Comparison of ENCODE assay signal across 1 cellular context in the genomic region with DNA sequence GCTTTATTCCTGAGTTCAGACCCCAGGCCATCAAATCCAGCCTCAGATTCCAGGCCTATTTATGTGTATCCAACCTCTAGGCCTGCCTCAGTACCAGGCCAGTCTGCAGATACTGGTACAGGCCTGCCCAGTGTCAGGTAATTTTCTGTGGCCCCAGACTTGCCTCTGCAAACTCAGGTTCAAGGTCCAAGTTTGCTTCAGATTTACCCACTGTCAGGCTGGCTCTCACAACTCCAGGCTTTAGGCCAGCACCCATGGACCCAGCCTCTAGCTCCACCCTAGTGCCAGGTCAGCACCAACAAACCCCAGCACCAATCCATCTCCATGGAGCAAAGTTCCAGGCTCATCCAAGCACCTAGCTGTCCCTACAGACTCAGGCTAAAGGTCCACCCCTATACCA.
TF ChIP-seq lines count a peak whose summit lies in the region.

No MANE protein-coding gene starts in this region.

TF ChIP-seq in liver, 16 proteins besides CTCF, POLR2A, EP300 and RAD21 (continued from another document):
- TF ChIP-seq, protein P1, sequence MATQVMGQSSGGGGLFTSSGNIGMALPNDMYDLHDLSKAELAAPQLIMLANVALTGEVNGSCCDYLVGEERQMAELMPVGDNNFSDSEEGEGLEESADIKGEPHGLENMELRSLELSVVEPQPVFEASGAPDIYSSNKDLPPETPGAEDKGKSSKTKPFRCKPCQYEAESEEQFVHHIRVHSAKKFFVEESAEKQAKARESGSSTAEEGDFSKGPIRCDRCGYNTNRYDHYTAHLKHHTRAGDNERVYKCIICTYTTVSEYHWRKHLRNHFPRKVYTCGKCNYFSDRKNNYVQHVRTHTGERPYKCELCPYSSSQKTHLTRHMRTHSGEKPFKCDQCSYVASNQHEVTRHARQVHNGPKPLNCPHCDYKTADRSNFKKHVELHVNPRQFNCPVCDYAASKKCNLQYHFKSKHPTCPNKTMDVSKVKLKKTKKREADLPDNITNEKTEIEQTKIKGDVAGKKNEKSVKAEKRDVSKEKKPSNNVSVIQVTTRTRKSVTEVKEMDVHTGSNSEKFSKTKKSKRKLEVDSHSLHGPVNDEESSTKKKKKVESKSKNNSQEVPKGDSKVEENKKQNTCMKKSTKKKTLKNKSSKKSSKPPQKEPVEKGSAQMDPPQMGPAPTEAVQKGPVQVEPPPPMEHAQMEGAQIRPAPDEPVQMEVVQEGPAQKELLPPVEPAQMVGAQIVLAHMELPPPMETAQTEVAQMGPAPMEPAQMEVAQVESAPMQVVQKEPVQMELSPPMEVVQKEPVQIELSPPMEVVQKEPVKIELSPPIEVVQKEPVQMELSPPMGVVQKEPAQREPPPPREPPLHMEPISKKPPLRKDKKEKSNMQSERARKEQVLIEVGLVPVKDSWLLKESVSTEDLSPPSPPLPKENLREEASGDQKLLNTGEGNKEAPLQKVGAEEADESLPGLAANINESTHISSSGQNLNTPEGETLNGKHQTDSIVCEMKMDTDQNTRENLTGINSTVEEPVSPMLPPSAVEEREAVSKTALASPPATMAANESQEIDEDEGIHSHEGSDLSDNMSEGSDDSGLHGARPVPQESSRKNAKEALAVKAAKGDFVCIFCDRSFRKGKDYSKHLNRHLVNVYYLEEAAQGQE (IDR thresholded peaks at IDR 0.05) = peak; percentile 84
- no peak for TF ChIP-seq NR2F2 (IDR thresholded peaks at IDR 0.05)
- TF ChIP-seq, protein P2, sequence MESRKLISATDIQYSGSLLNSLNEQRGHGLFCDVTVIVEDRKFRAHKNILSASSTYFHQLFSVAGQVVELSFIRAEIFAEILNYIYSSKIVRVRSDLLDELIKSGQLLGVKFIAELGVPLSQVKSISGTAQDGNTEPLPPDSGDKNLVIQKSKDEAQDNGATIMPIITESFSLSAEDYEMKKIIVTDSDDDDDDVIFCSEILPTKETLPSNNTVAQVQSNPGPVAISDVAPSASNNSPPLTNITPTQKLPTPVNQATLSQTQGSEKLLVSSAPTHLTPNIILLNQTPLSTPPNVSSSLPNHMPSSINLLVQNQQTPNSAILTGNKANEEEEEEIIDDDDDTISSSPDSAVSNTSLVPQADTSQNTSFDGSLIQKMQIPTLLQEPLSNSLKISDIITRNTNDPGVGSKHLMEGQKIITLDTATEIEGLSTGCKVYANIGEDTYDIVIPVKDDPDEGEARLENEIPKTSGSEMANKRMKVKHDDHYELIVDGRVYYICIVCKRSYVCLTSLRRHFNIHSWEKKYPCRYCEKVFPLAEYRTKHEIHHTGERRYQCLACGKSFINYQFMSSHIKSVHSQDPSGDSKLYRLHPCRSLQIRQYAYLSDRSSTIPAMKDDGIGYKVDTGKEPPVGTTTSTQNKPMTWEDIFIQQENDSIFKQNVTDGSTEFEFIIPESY (IDR thresholded peaks at IDR 0.05) = peak; percentile 80
- TF ChIP-seq EGR1 (IDR thresholded peaks at IDR 0.05; ENCODE audit: low read depth in 2 of 2) = peak in 1 of 2 donors; percentile 16
- peak; percentile 79 for TF ChIP-seq TAF1 (conservative IDR thresholded peaks at IDR 0.05)
